ENCODE assay signal across 8 cellular contexts in the genomic region with DNA sequence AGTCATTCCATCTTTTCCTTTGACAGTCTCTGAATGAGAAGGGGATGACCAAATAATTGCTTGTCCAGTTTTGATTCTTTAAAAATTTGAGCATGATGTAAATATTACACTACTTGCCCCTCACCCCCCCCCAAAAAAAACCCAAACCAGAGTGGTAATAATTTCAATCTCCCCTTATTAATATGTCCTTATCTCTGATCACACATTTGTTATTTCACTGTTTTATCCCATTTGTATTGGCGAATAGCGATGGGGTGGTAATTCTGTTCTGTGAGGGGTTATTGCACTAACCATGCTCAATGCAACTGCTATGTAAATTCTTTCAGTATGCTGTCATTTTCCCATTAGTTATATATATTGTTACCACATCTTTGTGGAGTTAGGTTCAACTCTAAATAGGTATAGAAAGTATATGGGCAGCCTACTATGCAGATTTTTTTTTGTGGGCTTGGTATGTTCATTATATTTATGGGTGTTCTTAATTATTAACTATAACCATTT. TPM values are rescaled to one million over a fixed set of nuclear protein-coding genes. Genes with fewer than 3 reads are reported as not detected.
A peak's percentile ranks its signal among the peaks of the same experiment; 100 is the strongest.
DNase-seq lines count a peak whose midpoint lies in the region; ATAC-seq, FAIRE-seq and TF ChIP-seq lines count a peak whose summit lies in the region.

No MANE protein-coding gene starts in this region.

- peaks cover 54% of the 10 kb centered on the region for H3K79me2 ChIP-seq in GM23338 (replicated peaks; ENCODE audit: insufficient read depth)

- H4K20me1 ChIP-seq in GM23338 (replicated peaks; ENCODE audit: insufficient read depth) = peaks cover 24% of the 10 kb centered on the region

- DNase-seq in GM23338 (ENCODE audit: low spot score) (no peak), foreskin fibroblast (peak in 1 of 2 donors; percentile 45), skeletal muscle cell (ENCODE audit: low read depth) (no peak), GM12891 (ENCODE audit: insufficient read length, low spot score) (no peak), AML-193 (lab: John Stamatoyannopoulos, UW) (no peak), AG08396 (ENCODE audit: low spot score) (no peak)
- no peak for DNase-seq in activated effector memory CD4-positive, alpha-beta T cell treated with Interleukin-2 at 50 U/mL for 16 hours

- H3K4me3 Mint-ChIP-seq in GM23338 = peak overlapping the region; percentile 75

- H3K36me3 ChIP-seq in GM23338 (ENCODE audit: insufficient read depth) = no peaks in the 10 kb centered on the region

- H2AFZ ChIP-seq in GM23338 = no peak overlapping the region

- H3K27me3 ChIP-seq in GM23338 (ENCODE audit: insufficient read depth) = no peaks in the 10 kb centered on the region

- FAIRE-seq in GM12891 (lab: Jason Lieb, UNC) = no peak

- H3F3A ChIP-seq in GM23338 (replicated peaks; ENCODE audit: low read depth) = no peaks in the 10 kb centered on the region

- TF ChIP-seq CTCF in GM23338 (conservative IDR thresholded peaks at IDR 0.05; ENCODE audit: low read depth in 2 of 2) = no peak
- no peak for TF ChIP-seq CTCF in VCaP (conservative IDR thresholded peaks at IDR 0.05)
- TF ChIP-seq CTCF in foreskin fibroblast (IDR thresholded peaks at IDR 0.05; ENCODE audit: low read depth, low read length) = no peak

- 0 out of 2 replicates have a peak overlapping the region, but pooled peaks have one; percentile 25 for H3K27ac Mint-ChIP-seq in GM23338

- H3K4me1 Mint-ChIP-seq in GM23338 = peaks cover 42% of the 10 kb centered on the region

- H3K4me3 ChIP-seq in GM23338 (peak overlapping the region; percentile 60), foreskin fibroblast (ENCODE audit: low read depth in 1 of 2, low read length in 2 of 2) (peak overlapping the region; percentile 76 to 92), skeletal muscle cell (ENCODE audit: low read depth, low read length) (peak overlapping the region; percentile 95)

- ATAC-seq in GM23338 = no peak

- peak overlapping the region; percentile 85 for H3K4me2 ChIP-seq in GM23338

- no peaks in the 10 kb centered on the region for H3K9me2 ChIP-seq in GM23338 (ENCODE audit: insufficient read depth)

- H3K27me3 Mint-ChIP-seq in GM23338 (ENCODE audit: insufficient read depth, low read depth, poor library complexity) = peaks cover 19% of the 10 kb centered on the region

- TF ChIP-seq POLR2A in GM12891 (IDR thresholded peaks at IDR 0.05; ENCODE audit: low read depth, low read length) = no peak

- no peaks in the 10 kb centered on the region for H3K9me3 Mint-ChIP-seq in GM23338

- H3K36me3 Mint-ChIP-seq in GM23338 (ENCODE audit: low read depth) = peaks cover 23% of the 10 kb centered on the region

- H3K4me1 ChIP-seq in GM23338 (ENCODE audit: insufficient read depth) = peaks cover 29% of the 10 kb centered on the region

- no peak overlapping the region for H3K27ac ChIP-seq in GM23338 (ENCODE audit: low read depth)
- peak overlapping the region; percentile 93 for H3K27ac ChIP-seq in VCaP

TF ChIP-seq in GM23338, 12 proteins besides CTCF, POLR2A, EP300 and RAD21 (continues in another document):
- TF ChIP-seq JUNB (IDR thresholded peaks at IDR 0.05; ENCODE audit: unreplicated experiment) (no peak), EZH2phosphoT487 (IDR thresholded peaks at IDR 0.05; ENCODE audit: unreplicated experiment) (no peak), EZH2 (IDR thresholded peaks at IDR 0.05; ENCODE audit: low read depth, unreplicated experiment) (no peak)
- TF ChIP-seq, protein P1, sequence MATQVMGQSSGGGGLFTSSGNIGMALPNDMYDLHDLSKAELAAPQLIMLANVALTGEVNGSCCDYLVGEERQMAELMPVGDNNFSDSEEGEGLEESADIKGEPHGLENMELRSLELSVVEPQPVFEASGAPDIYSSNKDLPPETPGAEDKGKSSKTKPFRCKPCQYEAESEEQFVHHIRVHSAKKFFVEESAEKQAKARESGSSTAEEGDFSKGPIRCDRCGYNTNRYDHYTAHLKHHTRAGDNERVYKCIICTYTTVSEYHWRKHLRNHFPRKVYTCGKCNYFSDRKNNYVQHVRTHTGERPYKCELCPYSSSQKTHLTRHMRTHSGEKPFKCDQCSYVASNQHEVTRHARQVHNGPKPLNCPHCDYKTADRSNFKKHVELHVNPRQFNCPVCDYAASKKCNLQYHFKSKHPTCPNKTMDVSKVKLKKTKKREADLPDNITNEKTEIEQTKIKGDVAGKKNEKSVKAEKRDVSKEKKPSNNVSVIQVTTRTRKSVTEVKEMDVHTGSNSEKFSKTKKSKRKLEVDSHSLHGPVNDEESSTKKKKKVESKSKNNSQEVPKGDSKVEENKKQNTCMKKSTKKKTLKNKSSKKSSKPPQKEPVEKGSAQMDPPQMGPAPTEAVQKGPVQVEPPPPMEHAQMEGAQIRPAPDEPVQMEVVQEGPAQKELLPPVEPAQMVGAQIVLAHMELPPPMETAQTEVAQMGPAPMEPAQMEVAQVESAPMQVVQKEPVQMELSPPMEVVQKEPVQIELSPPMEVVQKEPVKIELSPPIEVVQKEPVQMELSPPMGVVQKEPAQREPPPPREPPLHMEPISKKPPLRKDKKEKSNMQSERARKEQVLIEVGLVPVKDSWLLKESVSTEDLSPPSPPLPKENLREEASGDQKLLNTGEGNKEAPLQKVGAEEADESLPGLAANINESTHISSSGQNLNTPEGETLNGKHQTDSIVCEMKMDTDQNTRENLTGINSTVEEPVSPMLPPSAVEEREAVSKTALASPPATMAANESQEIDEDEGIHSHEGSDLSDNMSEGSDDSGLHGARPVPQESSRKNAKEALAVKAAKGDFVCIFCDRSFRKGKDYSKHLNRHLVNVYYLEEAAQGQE (IDR thresholded peaks at IDR 0.05; ENCODE audit: unreplicated experiment) = no peak

TF ChIP-seq in GM12891, 5 proteins besides CTCF, POLR2A, EP300 and RAD21:
- TF ChIP-seq PAX5 (IDR thresholded peaks at IDR 0.05; ENCODE audit: insufficient read depth, low read length, severe bottlenecking) (no peak), POU2F2 (IDR thresholded peaks at IDR 0.05; ENCODE audit: low read depth, low read length) (no peak), POLR2AphosphoS5 (IDR thresholded peaks at IDR 0.05; ENCODE audit: low read depth, low read length) (no peak), TAF1 (IDR thresholded peaks at IDR 0.05; ENCODE audit: low read depth, low read length) (no peak), SPI1 (IDR thresholded peaks at IDR 0.05; ENCODE audit: low read depth, low read length) (no peak)
TF ChIP-seq in GM12891: peak in this region for 0.

RNA-seq across cellular contexts. Expression of a gene that starts 1.1 kb away (rescaled TPM):
- total RNA-seq in GM23338 (2014; rRNA removed; shearing (Covaris generic)) = 94.8 and 104 TPM in 2 replicates
- 62.7 and 87.0 TPM in 2 replicates for polyA plus RNA-seq in GM23338 (2016; fragmentation: Nextera tagmentation; extraction: Ambion mirVana)
- 7.5 TPM for polyA plus RNA-seq in GM12891 (2012; ENCODE audit: low read depth, missing spikeins)

RNA-seq across cellular contexts. Expression of a gene that starts 36.3 kb away (rescaled TPM):
- total RNA-seq in GM23338 (2014; rRNA removed; shearing (Covaris generic)) = 0.90 TPM in 1 of 2 replicates, not detected in the other
- 0.68 and 1.2 TPM in 2 replicates for polyA plus RNA-seq in GM23338 (2016; fragmentation: Nextera tagmentation; extraction: Ambion mirVana)
- 0.09 TPM for polyA plus RNA-seq in GM12891 (2012; ENCODE audit: low read depth, missing spikeins)
